20 cellular contexts compared by ENCODE assay signal in the genomic region with DNA sequence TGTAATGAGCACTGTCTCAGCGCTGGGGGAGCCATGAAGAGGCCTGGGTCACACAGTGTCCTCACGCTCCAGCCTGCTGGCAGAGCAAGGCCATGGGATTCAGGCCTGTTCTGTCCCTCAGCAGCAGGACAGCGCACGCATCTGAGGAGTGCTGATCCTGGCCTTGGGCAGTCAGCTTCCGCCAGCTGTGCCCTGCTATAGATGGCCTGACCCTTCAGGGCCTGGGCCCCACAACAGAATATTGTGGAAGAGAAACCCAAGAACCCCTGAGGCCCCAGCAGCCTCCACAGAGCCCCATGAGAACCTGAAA.
DNase-seq lines count a peak whose midpoint lies in the region; ATAC-seq and TF ChIP-seq lines count a peak whose summit lies in the region.
"Had no signal": no experiment of that assay in that cellular context is flagged by ENCODE, and none has a peak within 500 bp of the region (broad histone marks: within the 10 kb centered on the region; RNA-seq: fewer than 3 reads in every experiment).

No MANE protein-coding gene starts in this region.

- no peak overlapping the region for H2AFZ ChIP-seq in mammary epithelial cell (ENCODE audit: low read depth, low read length)

- no peaks in the 10 kb centered on the region for H3K9me3 Mint-ChIP-seq in CD4-positive, alpha-beta T cell
- H3K9me3 Mint-ChIP-seq in neural crest cell = no peaks in the 10 kb centered on the region

- H3K27ac ChIP-seq in CD4-positive, alpha-beta T cell (ENCODE audit: low read depth, low read length) = no peak overlapping the region
- H3K27ac ChIP-seq in RWPE1 (peak overlapping the region; percentile 84), mammary epithelial cell (ENCODE audit: insufficient read depth, low read depth, low read length) (peak overlapping the region; percentile 96)
- H3K27ac ChIP-seq: BLaER1 treated with 17β-estradiol and CSF1 and Interleukin-3, amounts not matched to agents 10 nM and 100 nM; SJCRH30 had no signal

- no peak for TF ChIP-seq CTCF in CD4-positive, alpha-beta T cell (IDR thresholded peaks at IDR 0.05)
- no peak for TF ChIP-seq CTCF in RWPE1 (conservative IDR thresholded peaks at IDR 0.05; ENCODE audit: low read depth)
- TF ChIP-seq CTCF in mammary epithelial cell (conservative IDR thresholded peaks at IDR 0.05 in 1 of 2, IDR thresholded peaks at IDR 0.05 in 1 of 2; ENCODE audit: extremely low read depth in 1 of 2, insufficient read depth in 1 of 2, low read depth in 1 of 2, low read length in 2 of 2) = no peak
- no peak for TF ChIP-seq CTCF in neural crest cell (conservative IDR thresholded peaks at IDR 0.05)
- TF ChIP-seq CTCF in GM13977 (IDR thresholded peaks at IDR 0.05; ENCODE audit: extremely low read depth, insufficient read depth, missing control alignments) = no peak

- no peaks in the 10 kb centered on the region for H3K36me3 Mint-ChIP-seq in CD4-positive, alpha-beta T cell (ENCODE audit: low read depth)
- no peaks in the 10 kb centered on the region for H3K36me3 Mint-ChIP-seq in neural crest cell (ENCODE audit: low read depth)

- no peaks in the 10 kb centered on the region for H3K27me3 Mint-ChIP-seq in CD4-positive, alpha-beta T cell
- no peaks in the 10 kb centered on the region for H3K27me3 Mint-ChIP-seq in neural crest cell (ENCODE audit: low read depth)

- WGBS in mammary epithelial cell (ENCODE audit: low coverage, missing lambda C conversion rate) = 100% methylated on average over 2 of the region's 5 CpGs

- H3K27me3 ChIP-seq in CD4-positive, alpha-beta T cell (ENCODE audit: control insufficient read depth, insufficient read depth, low read length) = no peaks in the 10 kb centered on the region
- H3K27me3 ChIP-seq in mammary epithelial cell (ENCODE audit: insufficient read depth, low read length) = no peaks in the 10 kb centered on the region
- H3K27me3 ChIP-seq: BLaER1 treated with 17β-estradiol and CSF1 and Interleukin-3, amounts not matched to agents 10 nM and 100 nM had no signal

- H3K36me3 ChIP-seq in mammary epithelial cell (ENCODE audit: insufficient read depth, low read length) = no peaks in the 10 kb centered on the region
- H3K36me3 ChIP-seq: BLaER1 treated with 17β-estradiol and CSF1 and Interleukin-3, amounts not matched to agents 10 nM and 100 nM; SJCRH30 had no signal

- no peaks in the 10 kb centered on the region for H4K20me1 ChIP-seq in mammary epithelial cell (ENCODE audit: insufficient read depth, low read length)
- H4K20me1 ChIP-seq: BLaER1 treated with 17β-estradiol and CSF1 and Interleukin-3, amounts not matched to agents 10 nM and 100 nM had no signal

- no peak for ATAC-seq in CD4-positive, alpha-beta T cell (ENCODE audit: poor library complexity)
- no peak for ATAC-seq in GM19395 (IDR thresholded peaks at IDR 0.05; ENCODE audit: unreplicated experiment)
- ATAC-seq: PC-3 had no signal

- H3K79me2 ChIP-seq in mammary epithelial cell (ENCODE audit: insufficient read depth, low read length) = peaks cover 75% of the 10 kb centered on the region

- peak overlapping the region; percentile 8 for H3K4me2 ChIP-seq in mammary epithelial cell (ENCODE audit: insufficient read depth, low read depth, low read length)
- H3K4me2 ChIP-seq: BLaER1 treated with 17β-estradiol and CSF1 and Interleukin-3, amounts not matched to agents 10 nM and 100 nM had no signal

- peaks cover 49% of the 10 kb centered on the region for H3K4me1 Mint-ChIP-seq in CD4-positive, alpha-beta T cell (ENCODE audit: low read depth)
- H3K4me1 Mint-ChIP-seq in neural crest cell = peaks cover 56% of the 10 kb centered on the region

- in situ Hi-C loops in mammary epithelial cell (cut with MboI; ENCODE audit: low sequenced_read_pairs in 2 of 2) = no loop called here
- in situ Hi-C loops in GM13977 (cut with MboI; ENCODE audit: low pct_unique_long_range_greater_than_20kb, low sequenced_read_pairs, unreplicated experiment) = no loop called here

- no peak overlapping the region for H3K4me3 Mint-ChIP-seq in CD4-positive, alpha-beta T cell
- no peak overlapping the region for H3K4me3 Mint-ChIP-seq in neural crest cell

- intact Hi-C loops in CD4-positive, alpha-beta T cell (cut with DNase I, micrococcal nuclease) = no loop called here
- intact Hi-C loops in mammary epithelial cell (cut with micrococcal nuclease) = no loop called here

- no peaks in the 10 kb centered on the region for H3K9me3 ChIP-seq in CD4-positive, alpha-beta T cell (ENCODE audit: control insufficient read depth, low read length)
- H3K9me3 ChIP-seq in mammary epithelial cell (replicated peaks; ENCODE audit: insufficient read depth, low read length) = no peaks in the 10 kb centered on the region
- H3K9me3 ChIP-seq: SJCRH30 had no signal

- POLR2A ChIA-PET in CD4-positive, alpha-beta T cell (lab: Charles Lee) = no interaction called here
- POLR2A ChIA-PET in RWPE1 (lab: Yijun Ruan, JAX; ENCODE audit: low non-redundant PET) = no interaction called here

- peak overlapping the region; percentile 16 for H3K27ac Mint-ChIP-seq in CD4-positive, alpha-beta T cell
- H3K27ac Mint-ChIP-seq in neural crest cell (ENCODE audit: unreplicated experiment) = peak overlapping the region; percentile 19

- no peak overlapping the region for H3K9ac ChIP-seq in mammary epithelial cell (ENCODE audit: insufficient read depth, low read length)
- H3K9ac ChIP-seq: BLaER1 treated with 17β-estradiol and CSF1 and Interleukin-3, amounts not matched to agents 10 nM and 100 nM had no signal

- no peak for DNase-seq in CD4-positive, alpha-beta T cell
- DNase-seq in RWPE1 (ENCODE audit: low spot score) = no peak
- no peak for DNase-seq in mammary epithelial cell
- no peak for DNase-seq in neural crest cell (ENCODE audit: low read depth, low spot score)
- no peak for DNase-seq in activated T-cell treated with anti-CD3 and anti-CD28 coated beads, Interleukin-2, amount 50 U/mL, for 1 hour
- DNase-seq in GM13977 (ENCODE audit: low spot score) = no peak
- DNase-seq: DMS79, H7, IMR-90, Kasumi-1, NCI-H1092 treated with DMSO at 0.1 percent for 48 hours, NCI-H146, NCI-H2029 treated with DMSO at 0.1 percent for 48 hours, NCI-H2171, NCI-H526, PC-3, RPMI8226, SJCRH30 had no signal

- peaks cover 81% of the 10 kb centered on the region for H3K4me1 ChIP-seq in mammary epithelial cell (ENCODE audit: insufficient read depth, low read length)

- no peak overlapping the region for H3K4me3 ChIP-seq in mammary epithelial cell (replicated peaks in 1 of 3; ENCODE audit: insufficient read depth in 1 of 3, low read depth in 2 of 3, low read length in 3 of 3)
- H3K4me3 ChIP-seq: BLaER1 treated with 17β-estradiol and CSF1 and Interleukin-3, amounts not matched to agents 10 nM and 100 nM; SJCRH30 had no signal

- CTCF ChIA-PET in CD4-positive, alpha-beta T cell (lab: Charles Lee) = no interaction called here
- CTCF ChIA-PET in RWPE1 (lab: Yijun Ruan, JAX) (no interaction called here), mammary epithelial cell (lab: Charles Lee; ENCODE audit: low non-redundant PET) (no interaction called here)

- dilution Hi-C loops in mammary epithelial cell (cut with HindIII; ENCODE audit: low sequenced_read_pairs) = no loop called here

- no TSS peak for BruUV-seq in mammary epithelial cell (replicated peaks; lab: Mats Ljungman, UMichigan)
